Comparison of ENCODE assay signal across 1 cellular context in genomic region chr16:85181739-85182129, GRCh38.
TF ChIP-seq lines count a peak whose summit lies in the region.

No MANE protein-coding gene starts in this region.

TF ChIP-seq in IMR-90, 13 proteins besides CTCF, POLR2A, EP300 and RAD21:
- no peak for TF ChIP-seq RCOR1 (IDR thresholded peaks at IDR 0.05; ENCODE audit: insufficient replicate concordance, low read length)
- no peak for TF ChIP-seq SMC3 (IDR thresholded peaks at IDR 0.05; ENCODE audit: low read depth, low read length)
- TF ChIP-seq FOS (IDR thresholded peaks at IDR 0.05; ENCODE audit: low read depth, low read length), result no peak
- no peak for TF ChIP-seq BHLHE40 (IDR thresholded peaks at IDR 0.05; ENCODE audit: low read depth, low read length)
- no peak for TF ChIP-seq RFX5 (IDR thresholded peaks at IDR 0.05; ENCODE audit: low read depth, low read length)
- TF ChIP-seq MXI1 (IDR thresholded peaks at IDR 0.05; ENCODE audit: borderline replicate concordance, low read depth, low read length), result no peak
- TF ChIP-seq MAZ (IDR thresholded peaks at IDR 0.05; ENCODE audit: borderline replicate concordance, low read depth, low read length), result no peak
- no peak for TF ChIP-seq CEBPB (IDR thresholded peaks at IDR 0.05; ENCODE audit: low read depth, low read length)
- TF ChIP-seq CHD1 (IDR thresholded peaks at IDR 0.05; ENCODE audit: low read depth, low read length), result no peak
- TF ChIP-seq USF2 (IDR thresholded peaks at IDR 0.05; ENCODE audit: low read depth, low read length), result no peak
- no peak for TF ChIP-seq NFE2L2 (IDR thresholded peaks at IDR 0.05; ENCODE audit: low read depth, low read length)
- TF ChIP-seq, protein P1, sequence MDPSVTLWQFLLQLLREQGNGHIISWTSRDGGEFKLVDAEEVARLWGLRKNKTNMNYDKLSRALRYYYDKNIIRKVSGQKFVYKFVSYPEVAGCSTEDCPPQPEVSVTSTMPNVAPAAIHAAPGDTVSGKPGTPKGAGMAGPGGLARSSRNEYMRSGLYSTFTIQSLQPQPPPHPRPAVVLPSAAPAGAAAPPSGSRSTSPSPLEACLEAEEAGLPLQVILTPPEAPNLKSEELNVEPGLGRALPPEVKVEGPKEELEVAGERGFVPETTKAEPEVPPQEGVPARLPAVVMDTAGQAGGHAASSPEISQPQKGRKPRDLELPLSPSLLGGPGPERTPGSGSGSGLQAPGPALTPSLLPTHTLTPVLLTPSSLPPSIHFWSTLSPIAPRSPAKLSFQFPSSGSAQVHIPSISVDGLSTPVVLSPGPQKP (IDR thresholded peaks at IDR 0.05; ENCODE audit: borderline replicate concordance, low read depth, low read length), result no peak
- TF ChIP-seq MAFK (IDR thresholded peaks at IDR 0.05; ENCODE audit: low read depth, low read length), result no peak
